In the genomic region with DNA sequence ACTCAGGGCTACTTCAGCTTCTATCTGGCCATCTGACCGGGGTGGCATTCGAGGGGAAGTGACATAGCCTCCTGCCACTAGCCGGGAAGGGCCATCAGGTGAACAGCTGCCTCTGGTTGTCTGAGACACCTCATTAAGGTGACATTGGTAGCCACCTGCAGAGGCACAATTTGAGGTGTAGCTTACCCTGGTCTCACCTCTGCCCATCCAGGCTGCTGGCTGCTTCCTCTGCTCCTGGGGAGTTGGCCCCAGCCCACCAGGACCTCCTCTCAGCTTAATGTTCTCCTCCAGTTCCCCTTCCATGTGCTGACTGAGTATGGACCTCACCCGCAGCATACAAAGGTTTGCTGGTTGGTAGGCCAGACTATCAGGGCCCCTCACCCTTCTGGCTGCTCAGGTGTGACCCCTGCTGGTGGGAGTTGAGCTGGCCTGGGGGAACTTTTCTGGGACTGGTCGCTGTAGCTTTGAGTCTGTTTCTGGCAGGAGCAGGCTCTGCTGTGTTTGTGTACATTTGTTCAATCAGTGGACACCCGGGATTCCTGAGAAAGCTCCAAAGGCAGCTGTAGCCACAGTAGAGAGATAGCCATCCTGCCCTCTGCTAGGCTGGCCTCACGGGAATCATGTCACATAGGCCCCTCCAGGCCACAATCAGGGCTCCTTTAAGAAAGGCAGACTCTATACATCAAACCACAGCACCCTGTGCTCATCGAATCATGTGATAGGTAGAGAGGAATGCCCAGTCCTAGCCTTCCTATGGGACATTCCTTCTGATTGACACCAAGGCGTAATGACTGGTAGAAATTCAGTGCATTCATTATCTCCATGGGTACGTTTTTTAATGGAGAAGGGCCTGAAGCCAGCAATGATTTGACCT, we compare ENCODE assay signal across 1 cellular context.
TF ChIP-seq lines count a peak whose summit lies in the region.

No MANE protein-coding gene starts in this region.

TF ChIP-seq in HCT116, 20 proteins besides CTCF, POLR2A, EP300 and RAD21 (continued from another document):
- TF ChIP-seq ZBTB33 (IDR thresholded peaks at IDR 0.05; ENCODE audit: extremely low read depth, insufficient replicate concordance, low read length) (no peak), EGR1 (IDR thresholded peaks at IDR 0.05; ENCODE audit: low read depth) (no peak), CEBPB (IDR thresholded peaks at IDR 0.05; ENCODE audit: low read depth) (no peak), SP1 (IDR thresholded peaks at IDR 0.05; ENCODE audit: low read depth) (no peak), ATF3 (IDR thresholded peaks at IDR 0.05) (no peak), TCF7L2 (IDR thresholded peaks at IDR 0.05; ENCODE audit: borderline replicate concordance, extremely low read depth, insufficient read depth, insufficient read length) (no peak), YY1 (IDR thresholded peaks at IDR 0.05; ENCODE audit: extremely low read depth, insufficient replicate concordance, low read depth, low read length) (no peak), SIN3A (IDR thresholded peaks at IDR 0.05; ENCODE audit: low read depth) (no peak), SRF (IDR thresholded peaks at IDR 0.05; ENCODE audit: low read depth) (no peak), CBX3 (IDR thresholded peaks at IDR 0.05; ENCODE audit: low read depth) (no peak)
